22 cellular contexts compared by ENCODE assay signal in genomic region chr2:207463433-207463832, GRCh38.
DNase-seq lines count a peak whose midpoint lies in the region; ATAC-seq and TF ChIP-seq lines count a peak whose summit lies in the region.
"Had no signal": no experiment of that assay in that cellular context is flagged by ENCODE, and none has a peak within 500 bp of the region (broad histone marks: within the 10 kb centered on the region; RNA-seq: fewer than 3 reads in every experiment).

No MANE protein-coding gene starts in this region.

- no peaks in the 10 kb centered on the region for H3K36me3 Mint-ChIP-seq in activated T-helper 2 cell treated with anti-CD3 and anti-CD28 coated beads, Interferon-gamma antibody, Interleukin-2, Interleukin-4, amounts not matched to agents 10 μg/mL and 5 μg/mL and 100 μg/mL, durations not matched to agents 14 hours and 24 hours and 36 hours (ENCODE audit: low read depth)

- H3K4me1 Mint-ChIP-seq in stimulated activated naive CD8-positive, alpha-beta T cell treated with anti-CD3 and anti-CD28 coated beads, Interleukin-15, amount 100 ng/mL, for 72 hours: peaks cover 39% of the 10 kb centered on the region
- peaks cover 46% of the 10 kb centered on the region for H3K4me1 Mint-ChIP-seq in activated T-helper 2 cell treated with anti-CD3 and anti-CD28 coated beads, Interferon-gamma antibody, Interleukin-2, Interleukin-4, amounts not matched to agents 10 μg/mL and 5 μg/mL and 100 μg/mL, durations not matched to agents 14 hours and 24 hours and 36 hours (ENCODE audit: low read depth)

- no peaks in the 10 kb centered on the region for H3K27me3 Mint-ChIP-seq in stimulated activated naive CD8-positive, alpha-beta T cell treated with anti-CD3 and anti-CD28 coated beads, Interleukin-15, amount 100 ng/mL, for 72 hours
- no peaks in the 10 kb centered on the region for H3K27me3 Mint-ChIP-seq in activated T-helper 2 cell treated with anti-CD3 and anti-CD28 coated beads, Interferon-gamma antibody, Interleukin-2, Interleukin-4, amounts not matched to agents 10 μg/mL and 5 μg/mL and 100 μg/mL, durations not matched to agents 14 hours and 24 hours and 36 hours (ENCODE audit: low read depth)
- H3K27me3 Mint-ChIP-seq: dendritic cell treated with granulocyte-macrophage colony-stimulating factor and Interleukin-4, amounts not matched to agents 40 ng/mL and 50 ng/mL, for 4 days had no signal

- no peaks in the 10 kb centered on the region for H3K9me3 Mint-ChIP-seq in stimulated activated naive CD8-positive, alpha-beta T cell treated with anti-CD3 and anti-CD28 coated beads, Interleukin-15, amount 100 ng/mL, for 72 hours
- no peaks in the 10 kb centered on the region for H3K9me3 Mint-ChIP-seq in activated T-helper 2 cell treated with anti-CD3 and anti-CD28 coated beads, Interferon-gamma antibody, Interleukin-2, Interleukin-4, amounts not matched to agents 10 μg/mL and 5 μg/mL and 100 μg/mL, durations not matched to agents 14 hours and 24 hours and 36 hours
- H3K9me3 Mint-ChIP-seq: activated T-cell treated with anti-CD3 and anti-CD28 coated beads, Interleukin-2, amount 50 U/mL, for 72 hours; dendritic cell treated with granulocyte-macrophage colony-stimulating factor and Interleukin-4, amounts not matched to agents 40 ng/mL and 50 ng/mL, for 4 days had no signal

- H3K27ac Mint-ChIP-seq in stimulated activated naive CD8-positive, alpha-beta T cell treated with anti-CD3 and anti-CD28 coated beads, Interleukin-15, amount 100 ng/mL, for 72 hours: no peak overlapping the region
- H3K27ac Mint-ChIP-seq in activated T-helper 2 cell treated with anti-CD3 and anti-CD28 coated beads, Interferon-gamma antibody, Interleukin-2, Interleukin-4, amounts not matched to agents 10 μg/mL and 5 μg/mL and 100 μg/mL, durations not matched to agents 14 hours and 24 hours and 36 hours: peak overlapping the region; percentile 62
- H3K27ac Mint-ChIP-seq: activated T-cell treated with anti-CD3 and anti-CD28 coated beads, Interleukin-2, amount 50 U/mL, for 72 hours; dendritic cell treated with granulocyte-macrophage colony-stimulating factor and Interleukin-4, amounts not matched to agents 40 ng/mL and 50 ng/mL, for 4 days had no signal

- peak; percentile 19 for ATAC-seq in stimulated activated naive CD8-positive, alpha-beta T cell treated with anti-CD3 and anti-CD28 coated beads, Interleukin-15, Interleukin-2, amounts not matched to agents 100 U/mL and 50 U/mL, for 24 hours
- no peak for ATAC-seq in stimulated activated naive CD8-positive, alpha-beta T cell treated with anti-CD3 and anti-CD28 coated beads, Interleukin-15, amount 100 ng/mL, for 72 hours
- no peak for ATAC-seq in HG03354 (IDR thresholded peaks at IDR 0.05; ENCODE audit: poor library complexity, severe bottlenecking, unreplicated experiment)
- ATAC-seq: body of pancreas, HCT116, right cardiac atrium, SK-N-SH treated with all-trans-retinoic acid at 6 μM for 48 hours had no signal

- H3K4me3 Mint-ChIP-seq in stimulated activated naive CD8-positive, alpha-beta T cell treated with anti-CD3 and anti-CD28 coated beads, Interleukin-15, amount 100 ng/mL, for 72 hours: no peak overlapping the region
- no peak overlapping the region for H3K4me3 Mint-ChIP-seq in activated T-helper 2 cell treated with anti-CD3 and anti-CD28 coated beads, Interferon-gamma antibody, Interleukin-2, Interleukin-4, amounts not matched to agents 10 μg/mL and 5 μg/mL and 100 μg/mL, durations not matched to agents 14 hours and 24 hours and 36 hours (ENCODE audit: low read depth)
- H3K4me3 Mint-ChIP-seq: dendritic cell treated with granulocyte-macrophage colony-stimulating factor and Interleukin-4, amounts not matched to agents 40 ng/mL and 50 ng/mL, for 4 days had no signal

- intact Hi-C loops in activated T-helper 2 cell treated with anti-CD3 and anti-CD28 coated beads, Interferon-gamma antibody, Interleukin-2, Interleukin-4, amounts not matched to agents 10 μg/mL and 5 μg/mL and 100 μg/mL, durations not matched to agents 14 hours and 24 hours and 36 hours (cut with micrococcal nuclease): no loop called here

- DNase-seq in stimulated activated naive CD8-positive, alpha-beta T cell treated with anti-CD3 and anti-CD28 coated beads, Interleukin-15, Interleukin-2, amounts not matched to agents 100 U/mL and 50 U/mL, for 24 hours: no peak
- DNase-seq in stimulated activated naive CD8-positive, alpha-beta T cell treated with anti-CD3 and anti-CD28 coated beads, Interleukin-15, amount 100 ng/mL, for 72 hours: no peak
- DNase-seq in MV-4-11 (lab: John Stamatoyannopoulos, UW) (peak; percentile 8), GM20000 (ENCODE audit: low spot score) (no peak), NCI-H345 (lab: John Stamatoyannopoulos, UW) (no peak)
- no peak for DNase-seq in activated T-helper 2 cell treated with anti-CD3 and anti-CD28 coated beads, Interferon-gamma antibody, Interleukin-2, Interleukin-4, amounts not matched to agents 10 μg/mL and 5 μg/mL and 100 μg/mL, durations not matched to agents 14 hours and 24 hours and 36 hours (ENCODE audit: low spot score)
- DNase-seq: activated naive CD4-positive, alpha-beta T cell treated with anti-CD3 and anti-CD28 coated beads, Interleukin-2, amount 50 U/mL, for 16 hours; activated T-cell treated with anti-CD3 and anti-CD28 coated beads, Interleukin-2, amount 50 U/mL, for 72 hours; body of pancreas; Caco-2; DMS53; erythroblast; NCI-H1105; NCI-H187 treated with DMSO at 0.1 percent for 48 hours; NCI-H2171 treated with DMSO at 0.1 percent for 48 hours; NCI-H526; right cardiac atrium; Right ventricle myocardium superior had no signal

- no peak for TF ChIP-seq CTCF in GM20000 (IDR thresholded peaks at IDR 0.05; ENCODE audit: extremely low read depth, missing control alignments)
